Comparison of ENCODE assay signal across 1 cellular context in genomic region chr16:30775381-30776099, GRCh38.
TF ChIP-seq lines count a peak whose summit lies in the region.

No MANE protein-coding gene starts in this region.

TF ChIP-seq in HepG2, 621 proteins besides CTCF, POLR2A, EP300 and RAD21 (continued from another document and continues in another):
- TF ChIP-seq DZIP1 (CRISPR knock-in tag; IDR thresholded peaks at IDR 0.05) (peak; percentile 75; the same call in 1 of the 2 replicates), ZNF674 (CRISPR knock-in tag; IDR thresholded peaks at IDR 0.05; ENCODE audit: low read depth) (peak; percentile 55; the same call in 1 of the 2 replicates), NCOR1 (IDR thresholded peaks at IDR 0.05; ENCODE audit: borderline replicate concordance, low read length) (no peak; the same call in 1 of the 2 replicates), MAF1 (CRISPR knock-in tag; IDR thresholded peaks at IDR 0.05; ENCODE audit: borderline replicate concordance) (peak; percentile 46; the same call in 1 of the 2 replicates), JUNB (CRISPR knock-in tag; IDR thresholded peaks at IDR 0.05; ENCODE audit: borderline replicate concordance) (no peak), BHLHE40 (IDR thresholded peaks at IDR 0.05; ENCODE audit: low read length) (0 out of 2 replicates have a peak, but pooled peaks have one; percentile 5), ZNF414 (CRISPR knock-in tag; IDR thresholded peaks at IDR 0.05) (peak; percentile 93), AGO1 (IDR thresholded peaks at IDR 0.05; ENCODE audit: low read depth, low read length, poor library complexity, severe bottlenecking) (peak; percentile 99), HNRNPUL1 (IDR thresholded peaks at IDR 0.05; ENCODE audit: low read depth, low read length) (0 out of 2 replicates have a peak, but pooled peaks have one; percentile 53), ZNF709 (CRISPR knock-in tag; IDR thresholded peaks at IDR 0.05) (peak; percentile 99), ZNF207 (IDR thresholded peaks at IDR 0.05; ENCODE audit: borderline replicate concordance) (no peak), ARNT2 (CRISPR knock-in tag; IDR thresholded peaks at IDR 0.05; ENCODE audit: low read depth) (peak; percentile 94), MTA1 (CRISPR knock-in tag; IDR thresholded peaks at IDR 0.05; ENCODE audit: borderline replicate concordance) (peak; percentile 59; the same call in 1 of the 2 replicates), BORCS8-MEF2B (CRISPR knock-in tag; IDR thresholded peaks at IDR 0.05) (peak; percentile 89), ASH2L (IDR thresholded peaks at IDR 0.05; ENCODE audit: insufficient read length, low read depth, low read length) (peak; percentile 84), NCOA2 (CRISPR knock-in tag; IDR thresholded peaks at IDR 0.05) (peak; percentile 57; the same call in 1 of the 2 replicates), ZNF780A (CRISPR knock-in tag; IDR thresholded peaks at IDR 0.05) (peak; percentile 76; the same call in 1 of the 2 replicates), KAT2B (IDR thresholded peaks at IDR 0.05; ENCODE audit: borderline replicate concordance, low read depth, low read length) (no peak), ZNF124 (CRISPR knock-in tag; IDR thresholded peaks at IDR 0.05) (peak; percentile 87; the same call in 1 of the 2 replicates), ZBTB21 (CRISPR knock-in tag; IDR thresholded peaks at IDR 0.05) (0 out of 2 replicates have a peak, but pooled peaks have one; percentile 22), FLYWCH1 (CRISPR knock-in tag; IDR thresholded peaks at IDR 0.05) (0 out of 2 replicates have a peak, but pooled peaks have one; percentile 58), FOXO1 (CRISPR knock-in tag; IDR thresholded peaks at IDR 0.05) (peak; percentile 58), SNAPC4 (CRISPR knock-in tag; IDR thresholded peaks at IDR 0.05) (no peak), KMT2A (CRISPR knock-in tag; IDR thresholded peaks at IDR 0.05) (peak; percentile 85), FIP1L1 (IDR thresholded peaks at IDR 0.05; ENCODE audit: borderline replicate concordance, insufficient read depth, low read depth, low read length) (peak; percentile 78; the same call in 1 of the 2 replicates), CC2D1A (CRISPR knock-in tag; IDR thresholded peaks at IDR 0.05) (no peak), CHD2 (IDR thresholded peaks at IDR 0.05; ENCODE audit: low read depth, low read length) (no peak), RFX3 (CRISPR knock-in tag; IDR thresholded peaks at IDR 0.05) (no peak), ZNF788 (CRISPR knock-in tag; IDR thresholded peaks at IDR 0.05; ENCODE audit: borderline replicate concordance) (peak; percentile 95), THAP9 (CRISPR knock-in tag; IDR thresholded peaks at IDR 0.05; ENCODE audit: borderline replicate concordance) (peak; percentile 84), NCOA1 (CRISPR knock-in tag; IDR thresholded peaks at IDR 0.05) (peak; percentile 99), PBX2 (CRISPR knock-in tag; IDR thresholded peaks at IDR 0.05) (no peak), CHD4 (IDR thresholded peaks at IDR 0.05; ENCODE audit: borderline replicate concordance, low read length) (no peak), GTF2F1 (IDR thresholded peaks at IDR 0.05; ENCODE audit: low read length) (no peak), SCMH1 (CRISPR knock-in tag; IDR thresholded peaks at IDR 0.05; ENCODE audit: borderline replicate concordance) (no peak), ZNF136 (CRISPR knock-in tag; IDR thresholded peaks at IDR 0.05; ENCODE audit: low read depth) (no peak), TBX3 (IDR thresholded peaks at IDR 0.05; ENCODE audit: borderline replicate concordance) (no peak; the same call in 1 of the 2 replicates), TBP (CRISPR knock-in tag; IDR thresholded peaks at IDR 0.05) (no peak; the same call in 1 of the 2 replicates), SMAD9 (CRISPR knock-in tag; IDR thresholded peaks at IDR 0.05) (no peak), ZNF556 (CRISPR knock-in tag; IDR thresholded peaks at IDR 0.05; ENCODE audit: borderline replicate concordance) (peak; percentile 95; the same call in 1 of the 2 replicates), ZBTB14 (CRISPR knock-in tag; IDR thresholded peaks at IDR 0.05) (0 out of 2 replicates have a peak, but pooled peaks have one; percentile 10), ZNF558 (CRISPR knock-in tag; IDR thresholded peaks at IDR 0.05; ENCODE audit: borderline replicate concordance) (peak; percentile 17; the same call in 1 of the 2 replicates), ZNF713 (CRISPR knock-in tag; IDR thresholded peaks at IDR 0.05) (no peak), ZBTB4 (CRISPR knock-in tag; IDR thresholded peaks at IDR 0.05; ENCODE audit: borderline replicate concordance) (peak; percentile 94; the same call in 1 of the 2 replicates), E2F2 (CRISPR knock-in tag; IDR thresholded peaks at IDR 0.05; ENCODE audit: borderline replicate concordance) (peak; percentile 81)
